ENCODE assay signal across 17 cellular contexts in the genomic region with DNA sequence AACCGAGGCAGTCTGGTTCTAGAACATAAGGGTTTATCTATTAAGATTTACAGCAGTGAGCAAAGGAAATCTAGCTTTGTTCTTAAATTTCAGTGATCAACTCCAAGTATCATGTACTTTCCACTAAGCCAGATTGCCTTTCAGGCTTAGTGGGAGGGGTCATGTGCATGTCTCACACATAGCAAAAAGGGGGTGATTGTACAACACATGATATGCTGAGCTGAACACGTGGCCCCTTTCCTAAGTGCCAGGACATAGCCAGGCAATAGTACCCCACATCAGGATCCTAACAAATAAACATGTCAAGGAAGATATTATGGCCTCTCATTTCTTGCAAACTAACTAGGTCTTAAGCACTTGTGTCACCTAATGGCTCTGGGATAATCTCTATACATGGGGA.
DNase-seq lines count a peak whose midpoint lies in the region; ATAC-seq and TF ChIP-seq lines count a peak whose summit lies in the region.
"Had no signal": no experiment of that assay in that cellular context is flagged by ENCODE, and none has a peak within 500 bp of the region (broad histone marks: within the 10 kb centered on the region; RNA-seq: fewer than 3 reads in every experiment).

No MANE protein-coding gene starts in this region.

- H3K9ac ChIP-seq in mucosa of rectum (ENCODE audit: low read depth in 1 of 2, low read length in 2 of 2): no peak overlapping the region
- H3K9ac ChIP-seq: KMS-11 had no signal

- no peak for DNase-seq in activated CD8-positive, alpha-beta memory T cell treated with anti-CD3 and anti-CD28 coated beads, Interleukin-2, amount 10 ng/mL, durations not matched to agents 7 days and 5 days
- DNase-seq in activated CD8-positive, alpha-beta memory T cell treated with anti-CD3 and anti-CD28 coated beads, Interleukin-2, amount 50 U/mL, for 48 hours: no peak
- DNase-seq in NCI-H524 (lab: John Stamatoyannopoulos, UW) (peak; percentile 80 to 89), RWPE2 (ENCODE audit: low spot score) (no peak), NCI-H2081 treated with DMSO at 0.1 percent for 48 hours (lab: John Stamatoyannopoulos, UW) (no peak), DMS79 treated with DMSO at 0.1 percent for 48 hours (lab: John Stamatoyannopoulos, UW) (no peak)
- DNase-seq: IMR-90, NCI-H1105, NCI-H146, NCI-H2029, NCI-H510A treated with DMSO at 0.1 percent for 48 hours, OCI-M1, Right ventricle myocardium superior had no signal

- H3K4me3 Mint-ChIP-seq in activated CD8-positive, alpha-beta memory T cell treated with anti-CD3 and anti-CD28 coated beads, Interleukin-2, amount 10 ng/mL, durations not matched to agents 7 days and 5 days: no peak overlapping the region
- H3K4me3 Mint-ChIP-seq: B cell had no signal

- peak overlapping the region; percentile 11 for H3K27ac ChIP-seq in RWPE2 (ENCODE audit: poor library complexity, severe bottlenecking)
- peak overlapping the region; percentile 61 to 74 for H3K27ac ChIP-seq in mucosa of rectum (ENCODE audit: low read depth in 2 of 2, low read length in 2 of 2)
- H3K27ac ChIP-seq: A549, KMS-11 had no signal

- H3K9me3 Mint-ChIP-seq in activated CD8-positive, alpha-beta memory T cell treated with anti-CD3 and anti-CD28 coated beads, Interleukin-2, amount 10 ng/mL, durations not matched to agents 7 days and 5 days (ENCODE audit: low read depth): no peaks in the 10 kb centered on the region

- no peaks in the 10 kb centered on the region for H3K4me1 Mint-ChIP-seq in activated CD8-positive, alpha-beta memory T cell treated with anti-CD3 and anti-CD28 coated beads, Interleukin-2, amount 10 ng/mL, durations not matched to agents 7 days and 5 days
- H3K4me1 Mint-ChIP-seq: B cell had no signal

- H3K27me3 ChIP-seq in RWPE2 (ENCODE audit: insufficient read depth, poor library complexity, severe bottlenecking) (no peaks in the 10 kb centered on the region), mucosa of rectum (ENCODE audit: control insufficient read depth in 2 of 2, insufficient read depth in 2 of 2, low read length in 2 of 2) (no peaks in the 10 kb centered on the region)

- H3K27me3 Mint-ChIP-seq in activated CD8-positive, alpha-beta memory T cell treated with anti-CD3 and anti-CD28 coated beads, Interleukin-2, amount 10 ng/mL, durations not matched to agents 7 days and 5 days: no peaks in the 10 kb centered on the region

- H3K4me3 ChIP-seq in RWPE2 (ENCODE audit: severe bottlenecking) (no peak overlapping the region), mucosa of rectum (ENCODE audit: low read length in 2 of 2) (no peak overlapping the region)
- H3K4me3 ChIP-seq: A549 had no signal

- CTCF ChIA-PET in activated CD8-positive, alpha-beta memory T cell treated with anti-CD3 and anti-CD28 coated beads, Interleukin-2, amount 10 ng/mL, durations not matched to agents 7 days and 5 days (lab: Charles Lee): no interaction called here

- ATAC-seq in activated CD8-positive, alpha-beta memory T cell treated with anti-CD3 and anti-CD28 coated beads, Interleukin-2, amount 10 ng/mL, durations not matched to agents 7 days and 5 days: peak; percentile 36
- no peak for ATAC-seq in RWPE2 (ENCODE audit: low read depth)
- ATAC-seq: A549 had no signal

- H3K36me3 ChIP-seq in RWPE2 (ENCODE audit: low read depth) (no peaks in the 10 kb centered on the region), mucosa of rectum (ENCODE audit: control insufficient read depth in 2 of 2, insufficient read depth in 2 of 2, low read length in 2 of 2) (no peaks in the 10 kb centered on the region)

- no peaks in the 10 kb centered on the region for H3K36me3 Mint-ChIP-seq in activated CD8-positive, alpha-beta memory T cell treated with anti-CD3 and anti-CD28 coated beads, Interleukin-2, amount 10 ng/mL, durations not matched to agents 7 days and 5 days

- no peak overlapping the region for H3K27ac Mint-ChIP-seq in activated CD8-positive, alpha-beta memory T cell treated with anti-CD3 and anti-CD28 coated beads, Interleukin-2, amount 10 ng/mL, durations not matched to agents 7 days and 5 days
- H3K27ac Mint-ChIP-seq: B cell had no signal

- H3K4me1 ChIP-seq in RWPE2 (ENCODE audit: insufficient read depth, poor library complexity, severe bottlenecking) (peaks cover 5% of the 10 kb centered on the region), mucosa of rectum (ENCODE audit: control insufficient read depth in 2 of 2, insufficient read depth in 2 of 2, low read length in 2 of 2) (peaks cover 17 to 19% of the 10 kb centered on the region in 2 donors)
- H3K4me1 ChIP-seq: A549 had no signal

- H3K9me3 ChIP-seq in RWPE2 (ENCODE audit: severe bottlenecking) (no peaks in the 10 kb centered on the region), mucosa of rectum (ENCODE audit: control insufficient read depth in 2 of 2, low read length in 2 of 2) (no peaks in the 10 kb centered on the region)
- H3K9me3 ChIP-seq: A549 had no signal

- no peak for TF ChIP-seq CTCF in RWPE2 (IDR thresholded peaks at IDR 0.05; ENCODE audit: poor library complexity, severe bottlenecking)

Comparison
In these comparisons a context has a peak if more than half of its experiments do, and no peak if none do; other contexts are left out.
1. DNase-seq: peak in NCI-H524 (2 of 2); none in activated CD8-positive, alpha-beta memory T cell treated with anti-CD3 and anti-CD28 coated beads, Interleukin-2, amount 10 ng/mL, durations not matched to agents 7 days and 5 days (single experiment), activated CD8-positive, alpha-beta memory T cell treated with anti-CD3 and anti-CD28 coated beads, Interleukin-2, amount 50 U/mL, for 48 hours (single experiment), RWPE2 (single experiment), NCI-H2081 treated with DMSO at 0.1 percent for 48 hours (single experiment) and DMS79 treated with DMSO at 0.1 percent for 48 hours (single experiment).